Comparison of ENCODE assay signal across 8 cellular contexts in the genomic region with DNA sequence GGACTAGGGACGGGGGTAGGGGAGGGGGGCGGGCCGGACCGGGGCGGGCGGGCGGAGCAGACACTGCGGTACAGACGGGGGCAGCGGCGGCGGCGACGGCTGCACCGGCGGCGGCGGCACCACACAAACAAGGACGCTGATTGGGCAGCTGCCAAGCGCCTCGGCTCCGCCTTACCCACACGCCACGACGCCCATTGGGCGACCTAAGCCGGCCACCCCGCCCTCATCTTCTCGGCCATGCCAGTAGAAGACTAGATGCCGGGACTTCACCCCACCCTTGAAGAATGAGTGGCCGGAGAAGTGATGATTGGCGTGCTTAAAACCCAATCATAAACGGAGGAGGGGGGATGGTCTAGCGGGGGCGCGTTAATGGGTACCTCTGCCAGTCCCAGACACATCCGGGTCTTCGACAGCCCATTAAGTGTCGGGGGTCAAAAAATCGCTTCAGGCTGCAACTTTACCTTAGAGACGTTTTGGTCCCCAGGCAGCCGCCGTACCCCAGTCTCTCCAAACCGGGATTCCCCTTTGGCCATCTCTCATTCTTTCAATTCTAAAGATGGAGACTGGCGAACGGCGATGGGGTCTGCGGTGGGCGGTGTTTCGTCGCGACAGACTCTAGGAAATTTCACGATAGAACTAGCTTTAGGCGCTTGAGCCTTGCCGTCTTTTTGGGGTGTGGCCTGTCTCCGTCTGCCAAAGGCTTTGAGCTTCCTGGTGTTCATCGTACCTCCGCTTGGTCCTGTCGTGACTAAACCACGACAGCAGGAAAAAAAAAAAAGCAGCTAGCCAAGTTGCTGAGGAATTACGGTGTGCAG. TPM values are rescaled to one million over a fixed set of nuclear protein-coding genes. Genes with fewer than 3 reads are reported as not detected.
DNase-seq lines count a peak whose midpoint lies in the region; ATAC-seq and TF ChIP-seq lines count a peak whose summit lies in the region.

A gene (minus strand): TSS at position 135 of the 815 bp plus-strand sequence. CDS start 94,625 bp downstream, outside the sequence.

- DNase-seq in AG04449 (ENCODE audit: low read depth, low spot score) (peak; percentile 100), NCI-H2227 treated with DMSO at 0.1 percent for 48 hours (lab: John Stamatoyannopoulos, UW) (peak; percentile 99), cardiac fibroblast (ENCODE audit: low read depth in 2 of 2) (peak; percentile 100), immature natural killer cell (peak; percentile 99 to 100 (median 99)), smooth muscle cell of the brain vasculature (ENCODE audit: low read depth, low spot score) (peak; percentile 100)

- no peaks in the 10 kb centered on the region for H3K36me3 Mint-ChIP-seq in immature natural killer cell

- H3K4me3 ChIP-seq in AG04449 (ENCODE audit: low read depth, low read length) (peak within 1 kb of the TSS; percentile 96), WI38 (ENCODE audit: low read depth, low read length) (peak within 1 kb of the TSS; percentile 81), cardiac fibroblast (replicated peaks in 1 of 2; ENCODE audit: low read depth in 2 of 2, low read length in 2 of 2) (peak within 1 kb of the TSS; percentile 94 to 96)

- CTCF ChIA-PET in AG04449 (lab: Yijun Ruan, JAX), result interaction anchor here (0.7 to 6.4 kb wide), 7 partner anchors 9 to 107 kb away, joined by 3 to 34 read pairs (median 3); a partner anchor contains a TSS

- H3K27ac Mint-ChIP-seq in immature natural killer cell, result peak within 1 kb of the TSS; percentile 97 to 99 (median 98)

- peak within 1 kb of the TSS; percentile 93 to 96 (median 94) for H3K4me3 Mint-ChIP-seq in immature natural killer cell

- peaks cover 52 to 54% of the 10 kb centered on the region in 2 donors for H3K4me1 Mint-ChIP-seq in immature natural killer cell

- POLR2A ChIA-PET in AG04449 (lab: Yijun Ruan, JAX), result interaction anchor here (0.6 to 2.3 kb wide), 6 partner anchors 17 to 67 kb away, joined by 3 to 13 read pairs (median 5); a partner anchor contains a TSS

- ATAC-seq in GM18907 (IDR thresholded peaks at IDR 0.05; ENCODE audit: unreplicated experiment) (peak; percentile 95), HG03159 (IDR thresholded peaks at IDR 0.05; ENCODE audit: unreplicated experiment) (peak; percentile 91)

- H3K27me3 Mint-ChIP-seq in immature natural killer cell (ENCODE audit: low read depth in 3 of 3), result peaks cover 19 to 23% (median 20%) of the 10 kb centered on the region in 3 donors

- H3K9me3 Mint-ChIP-seq in immature natural killer cell, result no peaks in the 10 kb centered on the region

- TF ChIP-seq CTCF in AG04449 (IDR thresholded peaks at IDR 0.05; ENCODE audit: insufficient read depth, low read length, missing control alignments) (no peak), WI38 (IDR thresholded peaks at IDR 0.05; ENCODE audit: low read depth, low read length) (no peak), cardiac fibroblast (IDR thresholded peaks at IDR 0.05; ENCODE audit: low read depth, low read length) (no peak)

RNA-seq across cellular contexts. Expression of the gene that starts here (rescaled TPM):
- polyA plus RNA-seq in immature natural killer cell, result 1 to 10 TPM; 1.3 to 5.5 (median 2.1) TPM

Comparison
In these comparisons a context has a peak if more than half of its experiments do, and no peak if none do; other contexts are left out.
1. Peak in every context shown above with its lines: DNase-seq, ATAC-seq and H3K4me3 ChIP-seq.